10 cellular contexts compared by ENCODE assay signal in genomic region chr15:77692614-77693013, GRCh38. TPM values are rescaled to one million over a fixed set of nuclear protein-coding genes. Genes with fewer than 3 reads are reported as not detected.
"Had no signal": no experiment of that assay in that cellular context is flagged by ENCODE, and none has a peak within 500 bp of the region (broad histone marks: within the 10 kb centered on the region; RNA-seq: fewer than 3 reads in every experiment).

No MANE protein-coding gene starts in this region.

- H2AFZ ChIP-seq: GM23248 had no signal

- H3K4me3 ChIP-seq: GM23248, HAP-1 had no signal

- H3K9ac ChIP-seq: GM23248, KMS-11 had no signal

- H3K4me2 ChIP-seq: KMS-11 had no signal

- H3K9me3 ChIP-seq: HAP-1 had no signal

- DNase-seq: GM23248, H7, Karpas-422, KBM-7 had no signal

- H3K36me3 ChIP-seq: HAP-1 had no signal

- H3K4me1 ChIP-seq: HAP-1 had no signal

- H3K27ac ChIP-seq: GM23248, HL-60, KMS-11 had no signal

- ATAC-seq: HCT116, HepG2 had no signal

- FAIRE-seq: HepG2 had no signal

RNA-seq across cellular contexts. Expression of gene LINGO1, which starts 59.9 kb away (rescaled TPM):
- total RNA-seq: GM23248, HepG2, LHCN-M2 had no signal
- polyA plus RNA-seq: GM23248 had no signal
